8 cellular contexts compared by ENCODE assay signal in genomic region chr12:52082988-52083637, GRCh38. TPM values are rescaled to one million over a fixed set of nuclear protein-coding genes. Genes with fewer than 3 reads are reported as not detected.
A peak's percentile ranks its signal among the peaks of the same experiment; 100 is the strongest.
DNase-seq lines count a peak whose midpoint lies in the region; ATAC-seq and TF ChIP-seq lines count a peak whose summit lies in the region.

No MANE protein-coding gene starts in this region.

- peak overlapping the region; percentile 32 for H3K9ac ChIP-seq in neural cell (ENCODE audit: low read length)

- no peaks in the 10 kb centered on the region for H3K27me3 ChIP-seq in esophagus (ENCODE audit: control insufficient read depth in 1 of 2, insufficient read depth in 2 of 2, low read length in 2 of 2)
- H3K27me3 ChIP-seq in neural cell (ENCODE audit: insufficient read depth, low read depth, low read length) = no peaks in the 10 kb centered on the region

- no peak overlapping the region for H3K4me2 ChIP-seq in neural cell (ENCODE audit: low read length)

- peak; percentile 12 for TF ChIP-seq EP300 in neural cell (conservative IDR thresholded peaks at IDR 0.05; ENCODE audit: poor library complexity, severe bottlenecking)

- H3K79me2 ChIP-seq in neural cell (replicated peaks; ENCODE audit: insufficient read depth, low read length) = no peaks in the 10 kb centered on the region

- DNase-seq in C1 segment of cervical spinal cord (lab: John Stamatoyannopoulos, UW) (peak in 10 of 14 donors; percentile 7 to 52 (median 21)), HCEC 1CT (peak; percentile 77), NOMO-1 (lab: John Stamatoyannopoulos, UW; ENCODE audit: unreplicated experiment in 2 of 2) (peak; percentile 35 to 57), activated T-cell treated with anti-CD3 and anti-CD28 coated beads for 4 hours (peak; percentile 74), substantia nigra (lab: John Stamatoyannopoulos, UW) (peak in 36 of 49 donors; percentile 10 to 69 (median 34))

- 39 to 44% methylated on average over 11 of the region's 11 CpGs for WGBS in esophagus, 2 donors

- no peak overlapping the region for H2AFZ ChIP-seq in neural cell (ENCODE audit: low read depth, low read length)

- H3K4me1 ChIP-seq in esophagus (ENCODE audit: control insufficient read depth in 2 of 2, insufficient read depth in 2 of 2, low read length in 1 of 2) = peaks cover 0 to 2% of the 10 kb centered on the region in 2 donors

- H3K9me3 ChIP-seq in esophagus (ENCODE audit: control insufficient read depth in 2 of 2, insufficient read depth in 1 of 2, low read depth in 1 of 2, low read length in 1 of 2) (no peaks in the 10 kb centered on the region), neural cell (ENCODE audit: low read length) (no peaks in the 10 kb centered on the region)

- peak; percentile 96 for TF ChIP-seq CTCF in neural cell (IDR thresholded peaks at IDR 0.05; ENCODE audit: poor library complexity, severe bottlenecking)

- H3K4me3 ChIP-seq in esophagus (ENCODE audit: low read depth in 1 of 2, low read length in 2 of 2) (no peak overlapping the region), neural cell (ENCODE audit: low read length) (no peak overlapping the region)

- no peaks in the 10 kb centered on the region for H3F3A ChIP-seq in neural cell (ENCODE audit: insufficient read depth, low read length, poor library complexity, severe bottlenecking)

- H4K20me1 ChIP-seq in neural cell (ENCODE audit: insufficient read depth) = no peaks in the 10 kb centered on the region

- H3K27ac ChIP-seq in esophagus (ENCODE audit: low read depth in 2 of 2, low read length in 1 of 2) (peak overlapping the region; percentile 26 to 54), neural cell (ENCODE audit: low read length) (no peak overlapping the region), substantia nigra (ENCODE audit: low read depth, low read length, poor library complexity, severe bottlenecking) (no peak overlapping the region)

- no peaks in the 10 kb centered on the region for H3K9me2 ChIP-seq in neural cell (ENCODE audit: insufficient read depth, low read length)

- no peak for ATAC-seq in HG03342 (IDR thresholded peaks at IDR 0.05; ENCODE audit: unreplicated experiment)

- peak; percentile 87 for TF ChIP-seq RAD21 in neural cell (conservative IDR thresholded peaks at IDR 0.05)

- H3K36me3 ChIP-seq in esophagus (ENCODE audit: control insufficient read depth in 2 of 2, insufficient read depth in 2 of 2, low read length in 1 of 2) (peaks cover 0 to 15% of the 10 kb centered on the region in 2 donors), neural cell (ENCODE audit: insufficient read depth, low read length) (no peaks in the 10 kb centered on the region)

TF ChIP-seq in neural cell, 6 proteins besides CTCF, POLR2A, EP300 and RAD21:
- TF ChIP-seq EZH2 (IDR thresholded peaks at IDR 0.05; ENCODE audit: borderline replicate concordance, insufficient read depth, low read length, poor library complexity, severe bottlenecking) (no peak), MXI1 (conservative IDR thresholded peaks at IDR 0.05; ENCODE audit: poor library complexity, severe bottlenecking) (no peak), SMC3 (conservative IDR thresholded peaks at IDR 0.05; ENCODE audit: poor library complexity) (peak; percentile 97), TAF1 (IDR thresholded peaks at IDR 0.05; ENCODE audit: low read depth) (no peak), REST (IDR thresholded peaks at IDR 0.05; ENCODE audit: borderline replicate concordance) (no peak), POLR2AphosphoS5 (IDR thresholded peaks at IDR 0.05) (no peak)

RNA-seq across cellular contexts. Expression of gene SMIM41, which starts 3.6 kb away (rescaled TPM):
- polyA plus RNA-seq in esophagus = under 1 TPM; 0.18 to 0.22 TPM
- not detected in 2 replicates for polyA plus RNA-seq in neural cell
- polyA minus RNA-seq in neural cell = not detected in 2 replicates

RNA-seq across cellular contexts. Expression of gene ATG101, which starts 13.3 kb away (rescaled TPM):
- polyA plus RNA-seq in esophagus (10 to 100 TPM; 16.3 to 43.0 TPM), neural cell (53.9 and 55.6 TPM in 2 replicates)
- 32.5 and 40.2 TPM in 2 replicates for polyA minus RNA-seq in neural cell

RNA-seq across cellular contexts. Expression of gene NR4A1, which starts 31.9 kb away (rescaled TPM):
- polyA plus RNA-seq in esophagus (10 to 100 TPM in 1 of 2 donors, 1 to 10 TPM in 1; 6.3 to 10.6 TPM), neural cell (3.4 and 6.1 TPM in 2 replicates)
- 5.0 and 7.3 TPM in 2 replicates for polyA minus RNA-seq in neural cell

Comparison
In these comparisons a context has a peak if more than half of its experiments do, and no peak if none do; other contexts are left out.
1. DNase-seq: peak in every context shown above with its lines; median percentile 77 in HCEC 1CT; 74 in activated T-cell treated with anti-CD3 and anti-CD28 coated beads for 4 hours; 46 in NOMO-1; 34 in substantia nigra; 21 in C1 segment of cervical spinal cord.
2. H3K27ac ChIP-seq: peak in esophagus (2 of 2); none in neural cell (single experiment) and substantia nigra (single experiment).